ENCODE assay signal across 22 cellular contexts in genomic region chr17:80419255-80419654, GRCh38. TPM values are rescaled to one million over a fixed set of nuclear protein-coding genes. Genes with fewer than 3 reads are reported as not detected.
A peak's percentile ranks its signal among the peaks of the same experiment; 100 is the strongest.
DNase-seq lines count a peak whose midpoint lies in the region; ATAC-seq and TF ChIP-seq lines count a peak whose summit lies in the region.
"Had no signal": no experiment of that assay in that cellular context is flagged by ENCODE, and none has a peak within 500 bp of the region (broad histone marks: within the 10 kb centered on the region; RNA-seq: fewer than 3 reads in every experiment).

No MANE protein-coding gene starts in this region.

- H3K36me3 Mint-ChIP-seq in activated naive CD4-positive, alpha-beta T cell treated with anti-CD3 and anti-CD28 coated beads, Interleukin-2, amount 10 ng/mL, durations not matched to agents 7 days and 5 days = peaks cover 6% of the 10 kb centered on the region
- H3K36me3 Mint-ChIP-seq in activated naive CD4-positive, alpha-beta T cell treated with anti-CD3 and anti-CD28 coated beads for 36 hours (ENCODE audit: low read depth) = peaks cover 1% of the 10 kb centered on the region
- no peaks in the 10 kb centered on the region for H3K36me3 Mint-ChIP-seq in glutamatergic neuron (ENCODE audit: unreplicated experiment)
- peaks cover 13% of the 10 kb centered on the region for H3K36me3 Mint-ChIP-seq in type B pancreatic cell

- H3K4me3 Mint-ChIP-seq in activated naive CD4-positive, alpha-beta T cell treated with anti-CD3 and anti-CD28 coated beads, Interleukin-2, amount 10 ng/mL, durations not matched to agents 7 days and 5 days = no peak overlapping the region
- no peak overlapping the region for H3K4me3 Mint-ChIP-seq in activated naive CD4-positive, alpha-beta T cell treated with anti-CD3 and anti-CD28 coated beads for 36 hours
- H3K4me3 Mint-ChIP-seq in glutamatergic neuron (ENCODE audit: unreplicated experiment) (peak overlapping the region; percentile 58), type B pancreatic cell (no peak overlapping the region)

- intact Hi-C loops in activated naive CD4-positive, alpha-beta T cell treated with anti-CD3 and anti-CD28 coated beads for 36 hours (cut with micrococcal nuclease) = no loop called here

- no peak for DNase-seq in activated naive CD4-positive, alpha-beta T cell treated with anti-CD3 and anti-CD28 coated beads, Interleukin-2, amount 10 ng/mL, durations not matched to agents 7 days and 5 days
- no peak for DNase-seq in activated naive CD4-positive, alpha-beta T cell treated with anti-CD3 and anti-CD28 coated beads for 36 hours
- DNase-seq in HuH-7.5 (ENCODE audit: low spot score) (peak; percentile 5), glutamatergic neuron (no peak), type B pancreatic cell (ENCODE audit: extremely low spot score, unreplicated experiment) (no peak)
- no peak for DNase-seq in central memory CD4-positive, alpha-beta T cell
- DNase-seq: BE2C, DND-41, GOT3, MG63, NCI-H1417, NCI-H1694 treated with DMSO at 0.1 percent for 48 hours, NCI-H2081 treated with DMSO at 0.1 percent for 48 hours, NCI-H2171 treated with DMSO at 0.1 percent for 48 hours, NCI-H524 treated with DMSO at 0.1 percent for 48 hours, NCI-H82 had no signal

- peak overlapping the region; percentile 54 for H3K27ac Mint-ChIP-seq in activated naive CD4-positive, alpha-beta T cell treated with anti-CD3 and anti-CD28 coated beads, Interleukin-2, amount 10 ng/mL, durations not matched to agents 7 days and 5 days
- H3K27ac Mint-ChIP-seq in activated naive CD4-positive, alpha-beta T cell treated with anti-CD3 and anti-CD28 coated beads for 36 hours = no peak overlapping the region
- H3K27ac Mint-ChIP-seq in glutamatergic neuron (ENCODE audit: unreplicated experiment) (peak overlapping the region; percentile 74), type B pancreatic cell (peak overlapping the region; percentile 76)

- H3K4me1 Mint-ChIP-seq in activated naive CD4-positive, alpha-beta T cell treated with anti-CD3 and anti-CD28 coated beads, Interleukin-2, amount 10 ng/mL, durations not matched to agents 7 days and 5 days = peaks cover 28% of the 10 kb centered on the region
- peaks cover 19% of the 10 kb centered on the region for H3K4me1 Mint-ChIP-seq in activated naive CD4-positive, alpha-beta T cell treated with anti-CD3 and anti-CD28 coated beads for 36 hours (ENCODE audit: low read depth)
- H3K4me1 Mint-ChIP-seq in glutamatergic neuron (ENCODE audit: low read depth, unreplicated experiment) = peaks cover 8% of the 10 kb centered on the region
- H3K4me1 Mint-ChIP-seq in type B pancreatic cell (ENCODE audit: unreplicated experiment) = peaks cover 17% of the 10 kb centered on the region

- no peak for ATAC-seq in HG02884 (IDR thresholded peaks at IDR 0.05; ENCODE audit: unreplicated experiment)
- ATAC-seq in GM21786 (IDR thresholded peaks at IDR 0.05; ENCODE audit: unreplicated experiment) = no peak
- ATAC-seq: A549, HCT116, Panc1, Right ventricle myocardium inferior had no signal

- CTCF ChIA-PET in activated naive CD4-positive, alpha-beta T cell treated with anti-CD3 and anti-CD28 coated beads, Interleukin-2, amount 10 ng/mL, durations not matched to agents 7 days and 5 days (lab: Charles Lee) = no interaction called here
- CTCF ChIA-PET in activated naive CD4-positive, alpha-beta T cell treated with anti-CD3 and anti-CD28 coated beads for 36 hours (lab: Charles Lee) = interaction anchor here (0.6 kb wide), 1 partner anchor 605 kb away, joined by 4 read pairs; no protein-coding TSS in a partner anchor

- TF ChIP-seq CTCF in glutamatergic neuron (IDR thresholded peaks at IDR 0.05; ENCODE audit: partially characterized antibody, unreplicated experiment) = no peak
- TF ChIP-seq CTCF in type B pancreatic cell (conservative IDR thresholded peaks at IDR 0.05) = no peak

- H3K27me3 Mint-ChIP-seq in activated naive CD4-positive, alpha-beta T cell treated with anti-CD3 and anti-CD28 coated beads, Interleukin-2, amount 10 ng/mL, durations not matched to agents 7 days and 5 days = peaks cover 15% of the 10 kb centered on the region
- H3K27me3 Mint-ChIP-seq in activated naive CD4-positive, alpha-beta T cell treated with anti-CD3 and anti-CD28 coated beads for 36 hours (ENCODE audit: low read depth) = peaks cover under 1% of the 10 kb centered on the region
- H3K27me3 Mint-ChIP-seq in glutamatergic neuron (ENCODE audit: unreplicated experiment) (peaks cover 12% of the 10 kb centered on the region), type B pancreatic cell (peaks cover 3% of the 10 kb centered on the region)

- no peaks in the 10 kb centered on the region for H3K9me3 Mint-ChIP-seq in activated naive CD4-positive, alpha-beta T cell treated with anti-CD3 and anti-CD28 coated beads, Interleukin-2, amount 10 ng/mL, durations not matched to agents 7 days and 5 days
- no peaks in the 10 kb centered on the region for H3K9me3 Mint-ChIP-seq in activated naive CD4-positive, alpha-beta T cell treated with anti-CD3 and anti-CD28 coated beads for 36 hours
- H3K9me3 Mint-ChIP-seq in glutamatergic neuron (ENCODE audit: unreplicated experiment) (peaks cover 8% of the 10 kb centered on the region), type B pancreatic cell (no peaks in the 10 kb centered on the region)

RNA-seq across cellular contexts. Expression of gene ENDOV, which starts 4.3 kb away (rescaled TPM):
- 10 to 100 TPM in 1 of 2 experiments, 1 to 10 TPM in 1; 9.0 to 11.7 TPM for total RNA-seq in activated naive CD4-positive, alpha-beta T cell treated with anti-CD3 and anti-CD28 coated beads for 36 hours
- total RNA-seq in glutamatergic neuron (ENCODE audit: unreplicated experiment) = 42.1 TPM
- total RNA-seq in type B pancreatic cell (ENCODE audit: low replicate concordance) = 30.7 and 38.9 TPM in 2 replicates

RNA-seq across cellular contexts. Expression of gene NPTX1, which starts 57.2 kb away (rescaled TPM):
- total RNA-seq in activated naive CD4-positive, alpha-beta T cell treated with anti-CD3 and anti-CD28 coated beads for 36 hours = 10 to 100 TPM; 10.4 to 10.7 TPM
- 18.1 TPM for total RNA-seq in glutamatergic neuron (ENCODE audit: unreplicated experiment)
- total RNA-seq in type B pancreatic cell (ENCODE audit: low replicate concordance) = 1.7 and 4.7 TPM in 2 replicates
- total RNA-seq: Right ventricle myocardium inferior had no signal
